In genomic region chr3:15575446-15575845, GRCh38 we compare ENCODE assay signal across 18 cellular contexts. TPM values are rescaled to one million over a fixed set of nuclear protein-coding genes. Genes with fewer than 3 reads are reported as not detected.
DNase-seq lines count a peak whose midpoint lies in the region; ATAC-seq and TF ChIP-seq lines count a peak whose summit lies in the region.
"Had no signal": no experiment of that assay in that cellular context is flagged by ENCODE, and none has a peak within 500 bp of the region (broad histone marks: within the 10 kb centered on the region; RNA-seq: fewer than 3 reads in every experiment).

No MANE protein-coding gene starts in this region.

- no peaks in the 10 kb centered on the region for H3F3A ChIP-seq in smooth muscle cell (ENCODE audit: low read depth)

- H3K4me1 ChIP-seq in BLaER1 (peaks cover 17% of the 10 kb centered on the region), smooth muscle cell (ENCODE audit: low read depth) (no peaks in the 10 kb centered on the region)
- H3K4me1 ChIP-seq: A549, Caco-2 had no signal

- no peak for TF ChIP-seq EP300 in Ishikawa (IDR thresholded peaks at IDR 0.05; ENCODE audit: borderline replicate concordance)

- H3K27ac ChIP-seq in BLaER1, result no peak overlapping the region
- H3K27ac ChIP-seq in smooth muscle cell (ENCODE audit: low read depth), result no peak overlapping the region
- H3K27ac ChIP-seq: 22Rv1, A549, C4-2B had no signal

- H3K9ac ChIP-seq in BLaER1 (no peak overlapping the region), smooth muscle cell (ENCODE audit: low read depth) (no peak overlapping the region)

- H3K36me3 ChIP-seq in BLaER1 (peaks cover 68% of the 10 kb centered on the region), smooth muscle cell (ENCODE audit: low read depth) (no peaks in the 10 kb centered on the region)

- H3K27me3 ChIP-seq in BLaER1 (no peaks in the 10 kb centered on the region), smooth muscle cell (ENCODE audit: low read depth) (no peaks in the 10 kb centered on the region)

- no peak for TF ChIP-seq RAD21 in Ishikawa (IDR thresholded peaks at IDR 0.05; ENCODE audit: low read depth)

- no peak overlapping the region for H2AFZ ChIP-seq in smooth muscle cell (ENCODE audit: low read depth)

- TF ChIP-seq POLR2A in erythroblast (IDR thresholded peaks at IDR 0.05; ENCODE audit: low read length), result no peak

- DNase-seq in kidney tubule cell (ENCODE audit: low spot score) (peak; percentile 22), renal cortical epithelial cell (ENCODE audit: low read depth) (peak; percentile 17), GF-D8 (lab: John Stamatoyannopoulos, UW) (no peak), erythroblast (lab: John Stamatoyannopoulos, UW) (no peak), smooth muscle cell (lab: John Stamatoyannopoulos, UW; ENCODE audit: unreplicated experiment) (no peak)
- DNase-seq: AML-193; Caco-2; Calu3; CD4-positive, alpha-beta T cell; CD8-positive, alpha-beta T cell had no signal

- peak overlapping the region; percentile 15; the same call in 1 of the 2 replicates for H3K4me2 ChIP-seq in BLaER1
- H3K4me2 ChIP-seq in smooth muscle cell, result no peak overlapping the region
- H3K4me2 ChIP-seq: A549 had no signal

- H3K9me3 ChIP-seq in BLaER1, result no peaks in the 10 kb centered on the region
- no peaks in the 10 kb centered on the region for H3K9me3 ChIP-seq in smooth muscle cell (replicated peaks; ENCODE audit: low read depth)
- H3K9me3 ChIP-seq: A549, Caco-2 had no signal

- H3K4me3 ChIP-seq in BLaER1, result no peak overlapping the region
- no peak overlapping the region for H3K4me3 ChIP-seq in smooth muscle cell
- H3K4me3 ChIP-seq: A549, GM12878 had no signal

- no peak for TF ChIP-seq CTCF in smooth muscle cell (IDR thresholded peaks at IDR 0.05; ENCODE audit: borderline replicate concordance, insufficient read depth, poor library complexity, severe bottlenecking)

- 100% methylated on average over 5 of the region's 5 CpGs for WGBS in smooth muscle cell (ENCODE audit: low lambda C conversion rate)

- ATAC-seq in HG02938 (IDR thresholded peaks at IDR 0.05; ENCODE audit: unreplicated experiment), result no peak
- ATAC-seq: A549; CD8-positive, alpha-beta T cell; GM12878 had no signal

- no peaks in the 10 kb centered on the region for H3K79me2 ChIP-seq in smooth muscle cell (ENCODE audit: low read depth)

- H4K20me1 ChIP-seq in BLaER1 (no peaks in the 10 kb centered on the region), smooth muscle cell (ENCODE audit: low read depth) (no peaks in the 10 kb centered on the region)

TF ChIP-seq in Ishikawa, 13 proteins besides CTCF, POLR2A, EP300 and RAD21:
- TF ChIP-seq CREB1 (IDR thresholded peaks at IDR 0.05; ENCODE audit: low read depth) (no peak), TEAD4 (IDR thresholded peaks at IDR 0.05) (peak; percentile 44)

RNA-seq across cellular contexts. Expression of gene HACL1, which starts 25.9 kb away (rescaled TPM):
- 23.1 and 32.6 TPM in 2 replicates for total RNA-seq in renal cortical epithelial cell
- 13.0 and 17.9 TPM in 2 replicates for total RNA-seq in smooth muscle cell
- 11.8 and 16.3 TPM in 2 replicates for polyA plus RNA-seq in smooth muscle cell

RNA-seq across cellular contexts. Expression of gene BTD, which starts 26.1 kb away (rescaled TPM):
- total RNA-seq in renal cortical epithelial cell (23.4 and 35.7 TPM in 2 replicates), smooth muscle cell (9.4 and 20.9 TPM in 2 replicates)
- polyA plus RNA-seq in smooth muscle cell, result 16.3 and 23.6 TPM in 2 replicates

RNA-seq across cellular contexts. Expression of gene COLQ, which starts 53.9 kb away (rescaled TPM):
- total RNA-seq in renal cortical epithelial cell (0.65 TPM in 1 of 2 replicates, not detected in the other), smooth muscle cell (1.3 and 1.8 TPM in 2 replicates)
- polyA plus RNA-seq in smooth muscle cell, result 0.69 and 3.0 TPM in 2 replicates
- total RNA-seq: A172, Caco-2 had no signal

Comparison
In these comparisons a context has a peak if more than half of its experiments do, and no peak if none do; other contexts are left out.
1. DNase-seq: peak in kidney tubule cell (single experiment) and renal cortical epithelial cell (single experiment); none in GF-D8 (single experiment), erythroblast (0 of 2) and smooth muscle cell (single experiment).